13 cellular contexts compared by ENCODE assay signal in genomic region chr19:7699422-7700127, GRCh38. TPM values are rescaled to one million over a fixed set of nuclear protein-coding genes. Genes with fewer than 3 reads are reported as not detected.
DNase-seq lines count a peak whose midpoint lies in the region; ATAC-seq, FAIRE-seq and TF ChIP-seq lines count a peak whose summit lies in the region.
"Had no signal": no experiment of that assay in that cellular context is flagged by ENCODE, and none has a peak within 500 bp of the region (broad histone marks: within the 10 kb centered on the region; RNA-seq: fewer than 3 reads in every experiment).

No MANE protein-coding gene starts in this region.

- H4K20me1 ChIP-seq in PC-9 (ENCODE audit: insufficient read depth), result no peaks in the 10 kb centered on the region

- no peaks in the 10 kb centered on the region for H3K79me2 ChIP-seq in PC-9 (ENCODE audit: low read depth)

- H3K9me2 ChIP-seq in PC-9 (ENCODE audit: insufficient read depth), result no peaks in the 10 kb centered on the region

- H3K27ac ChIP-seq in PC-9 (no peak overlapping the region), heart right ventricle (no peak overlapping the region)
- H3K27ac ChIP-seq: C4-2B had no signal

- BruUV-seq in PC-9 (replicated peaks; lab: Mats Ljungman, UMichigan), result no TSS peak

- 48 to 53% methylated on average over 10 of the region's 10 CpGs for WGBS in heart right ventricle, 2 donors

- peak; percentile 92 for FAIRE-seq in GM12892 (lab: Jason Lieb, UNC)
- FAIRE-seq: endometrium had no signal

- no peak for TF ChIP-seq POLR2A in GM12892 (IDR thresholded peaks at IDR 0.05; ENCODE audit: low read depth, low read length)

- DNase-seq in A172 (ENCODE audit: low spot score), result peak; percentile 20
- DNase-seq in GM12892 (ENCODE audit: insufficient read length), result no peak
- DNase-seq in PC-9, result peak in 1 of 2 experiments; percentile 15
- peak; percentile 29 for DNase-seq in fibroblast of mammary gland (ENCODE audit: low read depth)
- DNase-seq in heart right ventricle, result no peak
- DNase-seq in DMS53 treated with DMSO at 0.1 percent for 48 hours (lab: John Stamatoyannopoulos, UW; ENCODE audit: unreplicated experiment), result no peak
- DNase-seq in HK-2 (ENCODE audit: unreplicated experiment), result no peak
- no peak for DNase-seq in NCI-H1105 treated with DMSO at 0.1 percent for 48 hours (lab: John Stamatoyannopoulos, UW)
- DNase-seq: amniotic stem cell, MG63, T1000 had no signal

- intact Hi-C loops in PC-9 (cut with micrococcal nuclease; ENCODE audit: unreplicated experiment), result no loop called here
- intact Hi-C loops in heart right ventricle (cut with DNase I), result loop anchor here in 1 of 10 donors (10.0 kb wide), 1 partner anchor 95 kb away; no protein-coding TSS in a partner anchor

- CTCF ChIA-PET in PC-9 (lab: Charles Lee), result no interaction called here

- H3K27me3 ChIP-seq in PC-9 (ENCODE audit: insufficient read depth, low read depth) (peaks cover 66% of the 10 kb centered on the region), heart right ventricle (peaks cover 4 to 86% (median 50%) of the 10 kb centered on the region in 7 donors)

- no peak overlapping the region for H2AFZ ChIP-seq in PC-9

- H3K4me2 ChIP-seq in PC-9, result 0 out of 2 replicates have a peak overlapping the region, but pooled peaks have one; percentile 15

- TF ChIP-seq CTCF in PC-9 (conservative IDR thresholded peaks at IDR 0.05), result no peak
- TF ChIP-seq CTCF in fibroblast of mammary gland (conservative IDR thresholded peaks at IDR 0.05; ENCODE audit: control insufficient read depth, insufficient read depth, low read depth, low read length), result no peak
- TF ChIP-seq CTCF in heart right ventricle (IDR thresholded peaks at IDR 0.05), result no peak

- no peaks in the 10 kb centered on the region for H3K36me3 ChIP-seq in PC-9 (ENCODE audit: low read depth)
- H3K36me3 ChIP-seq in heart right ventricle, result no peaks in the 10 kb centered on the region
- H3K36me3 ChIP-seq: MG63 had no signal

- H3K9me3 ChIP-seq in PC-9 (ENCODE audit: insufficient read depth, low read depth), result no peaks in the 10 kb centered on the region
- no peaks in the 10 kb centered on the region for H3K9me3 ChIP-seq in heart right ventricle
- H3K9me3 ChIP-seq: MG63 had no signal

- POLR2A ChIA-PET in PC-9 (lab: Charles Lee; ENCODE audit: unreplicated experiment), result no interaction called here

- H3F3A ChIP-seq in PC-9 (ENCODE audit: insufficient read depth, low read depth), result peaks cover 7% of the 10 kb centered on the region; the same call in 1 of the 2 replicates

- H3K4me3 ChIP-seq in PC-9, result no peak overlapping the region
- H3K4me3 ChIP-seq in fibroblast of mammary gland (ENCODE audit: control insufficient read depth, low read depth, low read length), result no peak overlapping the region
- H3K4me3 ChIP-seq in heart right ventricle, result no peak overlapping the region
- H3K4me3 ChIP-seq: MG63 had no signal

- H3K4me1 ChIP-seq in PC-9 (replicated peaks; ENCODE audit: insufficient read depth) (no peaks in the 10 kb centered on the region), heart right ventricle (peaks cover 0 to 7% (median 0%) of the 10 kb centered on the region in 9 donors)

- no peak for ATAC-seq in heart right ventricle

RNA-seq across cellular contexts. Expression of gene FCER2, which starts 2.4 kb away (rescaled TPM):
- not detected in 2 replicates for total RNA-seq in A172 (2014; rRNA removed; shearing (Covaris generic))
- polyA plus RNA-seq in GM12892 (2012; ENCODE audit: missing spikeins), result 274 TPM
- total RNA-seq in PC-9 (2021) (not detected in 2 replicates), heart right ventricle (1 to 10 TPM in 1 of 10 donors, under 1 TPM in 4, not detected in 5; 0.21 to 1.0 (median 0.44) TPM)
- under 1 TPM; 0.13 to 0.44 TPM for polyA plus RNA-seq in heart right ventricle

RNA-seq across cellular contexts. Expression of gene TRAPPC5, which starts 18.9 kb away (rescaled TPM):
- total RNA-seq in A172 (2014; rRNA removed; shearing (Covaris generic)), result 118 and 176 TPM in 2 replicates
- 46.2 TPM for polyA plus RNA-seq in GM12892 (2012; ENCODE audit: missing spikeins)
- total RNA-seq in PC-9 (2021) (81.2 and 103 TPM in 2 replicates), heart right ventricle (100 to 1,000 TPM in 3 of 10 donors, 10 to 100 TPM in 7; 75.3 to 132 (median 86.0) TPM)
- 100 to 1,000 TPM; 149 to 388 TPM for polyA plus RNA-seq in heart right ventricle

RNA-seq across cellular contexts. Expression of gene MCEMP1, which starts 22.7 kb away (rescaled TPM):
- total RNA-seq in A172 (2014; rRNA removed; shearing (Covaris generic)), result not detected in 2 replicates
- polyA plus RNA-seq in GM12892 (2012; ENCODE audit: missing spikeins), result not detected
- total RNA-seq in PC-9 (2021), result not detected in 2 replicates
- total RNA-seq in heart right ventricle, result 1 to 10 TPM in 1 of 10 donors, under 1 TPM in 5, not detected in 4; 0.17 to 1.2 (median 0.25) TPM
- under 1 TPM in 1 of 2 donors, not detected in 1; 0.71 TPM for polyA plus RNA-seq in heart right ventricle

RNA-seq across cellular contexts. Expression of gene RETN, which starts 30.7 kb away (rescaled TPM):
- not detected in 2 replicates for total RNA-seq in A172 (2014; rRNA removed; shearing (Covaris generic))
- polyA plus RNA-seq in GM12892 (2012; ENCODE audit: missing spikeins), result not detected
- total RNA-seq in PC-9 (2021) (not detected in 2 replicates), heart right ventricle (under 1 TPM in 2 of 10 donors, not detected in 8; 0.51 to 0.76 TPM)
- polyA plus RNA-seq in heart right ventricle, result 10 to 100 TPM in 1 of 2 donors, 1 to 10 TPM in 1; 8.5 to 12.6 TPM

RNA-seq across cellular contexts. Expression of gene CLEC4G, which starts 32.3 kb away (rescaled TPM):
- not detected in 2 replicates for total RNA-seq in A172 (2014; rRNA removed; shearing (Covaris generic))
- 0.25 TPM for polyA plus RNA-seq in GM12892 (2012; ENCODE audit: missing spikeins)
- total RNA-seq in PC-9 (2021), result not detected in 2 replicates
- total RNA-seq in heart right ventricle, result 1 to 10 TPM in 3 of 10 donors, under 1 TPM in 4, not detected in 3; 0.25 to 4.2 (median 0.91) TPM
- under 1 TPM; 0.20 to 0.73 TPM for polyA plus RNA-seq in heart right ventricle

Comparison
In these comparisons a context has a peak if more than half of its experiments do, and no peak if none do; other contexts are left out.
1. DNase-seq: peak in A172 (single experiment) and fibroblast of mammary gland (single experiment); none in GM12892 (single experiment), heart right ventricle (0 of 2), DMS53 treated with DMSO at 0.1 percent for 48 hours (single experiment), HK-2 (single experiment) and NCI-H1105 treated with DMSO at 0.1 percent for 48 hours (single experiment).